ENCODE assay signal across 13 cellular contexts in the genomic region with DNA sequence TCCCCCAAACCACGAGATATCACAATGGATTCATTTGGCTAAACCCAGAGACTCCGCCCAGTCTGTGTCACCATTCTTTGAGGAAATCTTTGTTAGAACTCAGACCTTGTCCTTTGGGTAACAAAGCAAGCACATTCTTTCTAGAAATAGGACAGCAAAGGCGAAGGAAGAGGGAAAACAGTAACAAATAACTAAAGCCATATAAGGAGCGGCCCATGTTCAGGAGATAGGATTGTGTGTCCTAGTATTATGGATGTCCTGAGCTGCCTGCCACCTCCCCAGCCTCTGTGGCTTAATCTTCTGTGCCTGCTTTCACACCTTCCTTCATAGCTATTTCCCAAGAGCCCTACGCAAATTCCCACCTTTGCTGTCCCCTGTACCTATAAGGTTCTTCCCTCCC. TPM values are rescaled to one million over a fixed set of nuclear protein-coding genes. Genes with fewer than 3 reads are reported as not detected.
DNase-seq lines count a peak whose midpoint lies in the region; ATAC-seq and TF ChIP-seq lines count a peak whose summit lies in the region.
"Had no signal": no experiment of that assay in that cellular context is flagged by ENCODE, and none has a peak within 500 bp of the region (broad histone marks: within the 10 kb centered on the region; RNA-seq: fewer than 3 reads in every experiment).

No MANE protein-coding gene starts in this region.

- H3K79me2 ChIP-seq in GM23248 (ENCODE audit: insufficient read depth), result peaks cover 99% of the 10 kb centered on the region

- H3K36me3 Mint-ChIP-seq in activated T-helper 17 cell treated with anti-CD3 and anti-CD28 coated beads, Interleukin-2, amount 50 U/mL, for 72 hours (ENCODE audit: low read depth), result no peaks in the 10 kb centered on the region
- no peaks in the 10 kb centered on the region for H3K36me3 Mint-ChIP-seq in stimulated activated memory B cell treated with anti-CD40 and anti-IgM and Interleukin-4, amounts not matched to agents 10 μg/mL and 1 μg/mL and 100 μg/mL, for 72 hours
- H3K36me3 Mint-ChIP-seq: activated naive CD4-positive, alpha-beta T cell treated with anti-CD3 and anti-CD28 coated beads, Interleukin-2, amount 50 U/mL, for 72 hours; CD8-positive, alpha-beta memory T cell had no signal

- no peaks in the 10 kb centered on the region for H3K27me3 ChIP-seq in GM23248 (replicated peaks; ENCODE audit: insufficient read depth)
- no peaks in the 10 kb centered on the region for H3K27me3 ChIP-seq in ascending aorta
- H3K27me3 ChIP-seq in right cardiac atrium (ENCODE audit: control insufficient read depth, insufficient read depth), result no peaks in the 10 kb centered on the region
- H3K27me3 ChIP-seq in skeletal muscle satellite cell (ENCODE audit: control insufficient read depth, insufficient read depth, low read length), result no peaks in the 10 kb centered on the region

- H3K9ac ChIP-seq in GM23248 (no peak overlapping the region), skeletal muscle satellite cell (ENCODE audit: low read depth, low read length) (no peak overlapping the region)

- H3K36me3 ChIP-seq in GM23248 (ENCODE audit: low read depth) (peaks cover 4% of the 10 kb centered on the region; the same call in 1 of the 2 replicates), ascending aorta (no peaks in the 10 kb centered on the region), skeletal muscle satellite cell (ENCODE audit: insufficient read depth, low read length) (peaks cover 23% of the 10 kb centered on the region)

- H3K9me3 Mint-ChIP-seq in activated T-helper 17 cell treated with anti-CD3 and anti-CD28 coated beads, Interleukin-2, amount 50 U/mL, for 72 hours, result no peaks in the 10 kb centered on the region
- H3K9me3 Mint-ChIP-seq in stimulated activated memory B cell treated with anti-CD40 and anti-IgM and Interleukin-4, amounts not matched to agents 10 μg/mL and 1 μg/mL and 100 μg/mL, for 72 hours, result peaks cover 2% of the 10 kb centered on the region
- H3K9me3 Mint-ChIP-seq: activated naive CD4-positive, alpha-beta T cell treated with anti-CD3 and anti-CD28 coated beads, Interleukin-2, amount 50 U/mL, for 72 hours; CD8-positive, alpha-beta memory T cell had no signal

- peak; percentile 57 for DNase-seq in GM23248
- no peak for DNase-seq in ascending aorta (ENCODE audit: low spot score in 2 of 2)
- no peak for DNase-seq in right cardiac atrium
- DNase-seq: activated CD4-positive, alpha-beta T cell treated with anti-CD3 and anti-CD28 coated beads for 48 hours; CD8-positive, alpha-beta memory T cell; OCI-M1; stimulated activated CD4-positive, alpha-beta T cell treated with anti-CD3 and anti-CD28 coated beads, Interleukin-2, amount 100 ng/mL, for 24 hours had no signal

- peaks cover 54% of the 10 kb centered on the region for H3K4me1 ChIP-seq in GM23248 (ENCODE audit: insufficient read depth)
- peaks cover 0 to 35% of the 10 kb centered on the region in 2 donors for H3K4me1 ChIP-seq in ascending aorta
- H3K4me1 ChIP-seq in right cardiac atrium (ENCODE audit: control insufficient read depth, insufficient read depth, low read length), result peaks cover 7% of the 10 kb centered on the region
- peaks cover 53% of the 10 kb centered on the region for H3K4me1 ChIP-seq in skeletal muscle satellite cell (ENCODE audit: control insufficient read depth, insufficient read depth, low read length)

- H3K4me3 ChIP-seq in GM23248 (no peak overlapping the region), ascending aorta (peak overlapping the region; percentile 42 to 57), right cardiac atrium (ENCODE audit: low read length) (no peak overlapping the region), skeletal muscle satellite cell (ENCODE audit: low read length) (no peak overlapping the region)

- peaks cover 40% of the 10 kb centered on the region; the same call in 1 of the 2 replicates for H3F3A ChIP-seq in GM23248 (ENCODE audit: insufficient read depth)

- no peak overlapping the region for H3K27ac Mint-ChIP-seq in activated T-helper 17 cell treated with anti-CD3 and anti-CD28 coated beads, Interleukin-2, amount 50 U/mL, for 72 hours
- H3K27ac Mint-ChIP-seq in stimulated activated memory B cell treated with anti-CD40 and anti-IgM and Interleukin-4, amounts not matched to agents 10 μg/mL and 1 μg/mL and 100 μg/mL, for 72 hours, result no peak overlapping the region
- H3K27ac Mint-ChIP-seq: activated naive CD4-positive, alpha-beta T cell treated with anti-CD3 and anti-CD28 coated beads, Interleukin-2, amount 50 U/mL, for 72 hours; CD8-positive, alpha-beta memory T cell had no signal

- H3K27me3 Mint-ChIP-seq in activated T-helper 17 cell treated with anti-CD3 and anti-CD28 coated beads, Interleukin-2, amount 50 U/mL, for 72 hours, result peaks cover 19% of the 10 kb centered on the region
- peaks cover 34% of the 10 kb centered on the region for H3K27me3 Mint-ChIP-seq in stimulated activated memory B cell treated with anti-CD40 and anti-IgM and Interleukin-4, amounts not matched to agents 10 μg/mL and 1 μg/mL and 100 μg/mL, for 72 hours

- no peak overlapping the region for H3K4me3 Mint-ChIP-seq in activated T-helper 17 cell treated with anti-CD3 and anti-CD28 coated beads, Interleukin-2, amount 50 U/mL, for 72 hours
- H3K4me3 Mint-ChIP-seq in stimulated activated memory B cell treated with anti-CD40 and anti-IgM and Interleukin-4, amounts not matched to agents 10 μg/mL and 1 μg/mL and 100 μg/mL, for 72 hours, result no peak overlapping the region
- H3K4me3 Mint-ChIP-seq: CD8-positive, alpha-beta memory T cell had no signal

- H3K4me1 Mint-ChIP-seq in activated T-helper 17 cell treated with anti-CD3 and anti-CD28 coated beads, Interleukin-2, amount 50 U/mL, for 72 hours, result no peaks in the 10 kb centered on the region
- peaks cover 5% of the 10 kb centered on the region for H3K4me1 Mint-ChIP-seq in stimulated activated memory B cell treated with anti-CD40 and anti-IgM and Interleukin-4, amounts not matched to agents 10 μg/mL and 1 μg/mL and 100 μg/mL, for 72 hours
- H3K4me1 Mint-ChIP-seq: CD8-positive, alpha-beta memory T cell had no signal

- ATAC-seq in right cardiac atrium, result peak; percentile 70 to 80
- ATAC-seq in HG03439 (IDR thresholded peaks at IDR 0.05; ENCODE audit: unreplicated experiment), result no peak
- no peak for ATAC-seq in activated T-helper 17 cell treated with anti-CD3 and anti-CD28 coated beads, Interleukin-2, amount 50 U/mL, for 72 hours (replicated peaks)
- no peak for ATAC-seq in HG02840 (IDR thresholded peaks at IDR 0.05; ENCODE audit: low FRiP score, unreplicated experiment)
- ATAC-seq in stimulated activated memory B cell treated with anti-CD40 and anti-IgM and Interleukin-4, amounts not matched to agents 10 μg/mL and 1 μg/mL and 100 μg/mL, for 72 hours, result no peak
- ATAC-seq: activated naive CD4-positive, alpha-beta T cell treated with anti-CD3 and anti-CD28 coated beads, Interleukin-2, amount 50 U/mL, for 72 hours had no signal

- H3K4me2 ChIP-seq in GM23248 (ENCODE audit: unreplicated experiment) (peak overlapping the region; percentile 71), skeletal muscle satellite cell (ENCODE audit: low read length) (peak overlapping the region; percentile 77)

- H2AFZ ChIP-seq in GM23248, result no peak overlapping the region

- TF ChIP-seq CTCF in ascending aorta (IDR thresholded peaks at IDR 0.05), result no peak

- no peaks in the 10 kb centered on the region for H3K9me2 ChIP-seq in GM23248 (ENCODE audit: insufficient read depth)

- intact Hi-C loops in ascending aorta (cut with DNase I), result loop anchor here (5.0 kb wide), 1 partner anchor 59 kb away; a partner anchor contains a TSS
- intact Hi-C loops in right cardiac atrium (cut with DNase I), result loop anchor here in 1 of 4 donors (10.0 kb wide), 1 partner anchor 61 kb away; a partner anchor contains a TSS

- in situ Hi-C loops in GM23248 (cut with MboI), result no loop called here

- WGBS in GM23248 (ENCODE audit: low coverage in 1 of 2, low lambda C conversion rate in 2 of 2, missing lambda C conversion rate in 2 of 2), 2 experiments, result 74% methylated on average over 5 of the region's 5 CpGs
- WGBS in right cardiac atrium, result 61% methylated on average over 5 of the region's 5 CpGs

- H3K27ac ChIP-seq in GM23248 (0 out of 2 replicates have a peak overlapping the region, but pooled peaks have one; percentile 75), ascending aorta (peak overlapping the region; percentile 73 to 80), right cardiac atrium (ENCODE audit: low read length) (peak overlapping the region; percentile 70)

- no peaks in the 10 kb centered on the region for H4K20me1 ChIP-seq in GM23248 (ENCODE audit: insufficient read depth)

- H3K9me3 ChIP-seq in GM23248 (ENCODE audit: low read depth), result no peaks in the 10 kb centered on the region
- peaks cover 0 to 6% of the 10 kb centered on the region in 2 donors for H3K9me3 ChIP-seq in ascending aorta
- no peaks in the 10 kb centered on the region for H3K9me3 ChIP-seq in right cardiac atrium (ENCODE audit: control insufficient read depth, low read length)
- no peaks in the 10 kb centered on the region for H3K9me3 ChIP-seq in skeletal muscle satellite cell (replicated peaks; ENCODE audit: low read length)

RNA-seq across cellular contexts. Expression of a gene that starts 59.9 kb away (rescaled TPM):
- 47.0 and 64.0 TPM in 2 replicates for total RNA-seq in GM23248 (2014; rRNA removed; shearing (Covaris generic))
- polyA plus RNA-seq in GM23248 (2016; fragmentation: Nextera tagmentation; extraction: Ambion mirVana), result 128 and 135 TPM in 2 replicates
- 34.0 TPM for total RNA-seq in ascending aorta
- 10 to 100 TPM; 29.7 to 61.6 (median 48.5) TPM for total RNA-seq in right cardiac atrium
- 28.9 TPM for polyA plus RNA-seq in right cardiac atrium
- 41.3 and 52.2 TPM in 2 replicates for total RNA-seq in skeletal muscle satellite cell (2012; rRNA removed)
- total RNA-seq in activated T-helper 17 cell treated with anti-CD3 and anti-CD28 coated beads, Interleukin-2, amount 50 U/mL, for 72 hours, result 1 to 10 TPM; 2.0 to 3.4 TPM
- polyA plus RNA-seq: CD8-positive, alpha-beta memory T cell had no signal

Comparison
In these comparisons a context has a peak if more than half of its experiments do, and no peak if none do; other contexts are left out.
1. H3K4me3 ChIP-seq: peak in ascending aorta (2 of 2); none in GM23248 (single experiment), right cardiac atrium (single experiment) and skeletal muscle satellite cell (single experiment).
2. ATAC-seq: peak in right cardiac atrium (2 of 2); none in HG03439 (single experiment), activated T-helper 17 cell treated with anti-CD3 and anti-CD28 coated beads, Interleukin-2, amount 50 U/mL, for 72 hours (single experiment), HG02840 (single experiment) and stimulated activated memory B cell treated with anti-CD40 and anti-IgM and Interleukin-4, amounts not matched to agents 10 μg/mL and 1 μg/mL and 100 μg/mL, for 72 hours (single experiment).
3. Peak in every context shown above with its lines, with median percentiles within 50 percentile points of each other: H3K27ac ChIP-seq.